ENCODE assay signal across 9 cellular contexts in the genomic region with DNA sequence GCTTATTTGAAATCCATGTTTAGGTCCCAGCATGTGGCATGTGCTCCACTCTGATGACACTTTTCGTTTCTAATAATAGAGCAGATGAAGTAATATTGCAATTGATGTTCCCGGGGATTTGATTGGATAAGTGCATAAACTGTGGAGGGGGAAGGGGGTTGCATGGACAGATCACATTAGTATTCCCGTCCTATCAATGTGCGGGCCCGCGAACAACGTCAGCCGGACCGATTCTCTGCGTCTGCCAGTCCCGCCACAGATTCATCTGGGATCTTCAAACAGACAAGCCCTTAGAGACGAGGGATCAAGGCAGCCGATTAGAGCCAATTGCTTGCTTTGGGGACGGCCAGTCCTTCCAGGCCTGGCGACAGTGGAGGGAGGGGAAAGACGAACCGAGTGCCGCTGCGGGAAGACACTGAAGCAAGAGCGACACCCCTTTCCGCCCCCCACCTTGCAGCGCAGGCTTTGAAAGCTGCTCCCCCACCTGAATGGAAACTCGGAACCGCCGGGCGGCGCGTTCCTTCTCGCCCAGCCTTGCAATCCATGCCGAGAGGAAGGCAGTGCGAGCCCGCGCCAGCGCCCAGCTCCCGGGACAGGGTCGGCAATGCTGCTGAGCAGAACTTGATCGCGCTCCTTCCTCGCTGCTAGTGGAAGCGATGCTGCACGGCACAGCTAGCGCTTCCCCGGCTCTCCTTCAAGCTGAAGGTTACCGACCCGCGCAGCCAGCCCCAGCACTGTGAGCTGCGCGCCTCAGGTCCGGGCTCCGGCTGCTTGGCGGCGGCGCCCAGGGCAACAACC. TPM values are rescaled to one million over a fixed set of nuclear protein-coding genes. Genes with fewer than 3 reads are reported as not detected.
A peak's percentile ranks its signal among the peaks of the same experiment; 100 is the strongest.
DNase-seq lines count a peak whose midpoint lies in the region; ATAC-seq and TF ChIP-seq lines count a peak whose summit lies in the region.
"Had no signal": no experiment of that assay in that cellular context is flagged by ENCODE, and none has a peak within 500 bp of the region (broad histone marks: within the 10 kb centered on the region; RNA-seq: fewer than 3 reads in every experiment).

A gene (plus strand): TSS at position 247 of the 798 bp plus-strand sequence. CDS start 610 bp downstream, outside the sequence.

- no peak within 1 kb of the TSS for H3K27ac ChIP-seq in duodenal mucosa (ENCODE audit: low read depth, low read length)
- H3K27ac ChIP-seq in thymus (ENCODE audit: low read depth), result no peak within 1 kb of the TSS

- no peak within 1 kb of the TSS for H3K9ac ChIP-seq in duodenal mucosa (ENCODE audit: low read depth in 1 of 2, low read length in 2 of 2)

- DNase-seq in NCI-H2227 (lab: John Stamatoyannopoulos, UW; ENCODE audit: unreplicated experiment) (peak; percentile 76), lower leg skin (ENCODE audit: low spot score in 2 of 2) (peak in 1 of 2 donors; percentile 81), LoVo (ENCODE audit: low spot score) (no peak)
- DNase-seq: T-cell had no signal

- no peak for TF ChIP-seq POLR2A in lower leg skin (IDR thresholded peaks at IDR 0.05)

- peak within 1 kb of the TSS; percentile 62 for H3K4me3 ChIP-seq in duodenal mucosa (ENCODE audit: low read depth in 1 of 2, low read length in 2 of 2)
- H3K4me3 ChIP-seq in lower leg skin (ENCODE audit: low read depth, poor library complexity, severe bottlenecking), result peak within 1 kb of the TSS; percentile 4
- peak within 1 kb of the TSS; percentile 9 for H3K4me3 ChIP-seq in thymus (ENCODE audit: low read length)

- WGBS in lower leg skin, 2 donors, result 1 to 2% methylated on average over 11 to 49 of the region's 53 CpGs
- WGBS in thymus, result 6% methylated on average over 53 of the region's 53 CpGs

- ATAC-seq in GM19035 (IDR thresholded peaks at IDR 0.05; ENCODE audit: unreplicated experiment) (peak; percentile 59), HG02938 (IDR thresholded peaks at IDR 0.05; ENCODE audit: unreplicated experiment) (no peak), GM19463 (IDR thresholded peaks at IDR 0.05; ENCODE audit: unreplicated experiment) (no peak)

- H3K36me3 ChIP-seq in duodenal mucosa (ENCODE audit: control insufficient read depth in 1 of 2, insufficient read depth in 2 of 2, low read length in 2 of 2) (no peaks in the 10 kb centered on the region), thymus (ENCODE audit: control insufficient read depth, insufficient read depth) (no peaks in the 10 kb centered on the region)

- no peak for TF ChIP-seq CTCF in lower leg skin (IDR thresholded peaks at IDR 0.05)

- H3K27me3 ChIP-seq in duodenal mucosa (ENCODE audit: control insufficient read depth in 1 of 2, insufficient read depth in 2 of 2, low read length in 2 of 2), result peaks cover 17 to 22% of the 10 kb centered on the region in 2 donors
- peaks cover 19% of the 10 kb centered on the region for H3K27me3 ChIP-seq in thymus (ENCODE audit: control insufficient read depth, insufficient read depth)

- intact Hi-C loops in lower leg skin (cut with DNase I; ENCODE audit: low total_unique reads), result no loop called here

- no peaks in the 10 kb centered on the region for H3K4me1 ChIP-seq in duodenal mucosa (ENCODE audit: control insufficient read depth in 1 of 2, insufficient read depth in 2 of 2, low read length in 2 of 2)
- H3K4me1 ChIP-seq in thymus (ENCODE audit: control insufficient read depth, insufficient read depth, low read length), result no peaks in the 10 kb centered on the region

- H3K9me3 ChIP-seq in duodenal mucosa (ENCODE audit: control insufficient read depth in 1 of 2, low read length in 2 of 2) (no peaks in the 10 kb centered on the region), thymus (ENCODE audit: control insufficient read depth) (no peaks in the 10 kb centered on the region)

RNA-seq across cellular contexts. Expression of the gene that starts here (rescaled TPM):
- 1 to 10 TPM in 1 of 4 donors, under 1 TPM in 1, not detected in 2; 0.08 to 1.7 TPM for total RNA-seq in lower leg skin
- polyA plus RNA-seq in thymus, result 0.09 TPM
- total RNA-seq: T-cell had no signal

Comparison
In these comparisons a context has a peak if more than half of its experiments do, and no peak if none do; other contexts are left out.
1. H3K4me3 ChIP-seq: peak in every context shown above with its lines; median percentile 62 in duodenal mucosa; 9 in thymus; 4 in lower leg skin.